Comparison of ENCODE assay signal across 18 cellular contexts in the genomic region with DNA sequence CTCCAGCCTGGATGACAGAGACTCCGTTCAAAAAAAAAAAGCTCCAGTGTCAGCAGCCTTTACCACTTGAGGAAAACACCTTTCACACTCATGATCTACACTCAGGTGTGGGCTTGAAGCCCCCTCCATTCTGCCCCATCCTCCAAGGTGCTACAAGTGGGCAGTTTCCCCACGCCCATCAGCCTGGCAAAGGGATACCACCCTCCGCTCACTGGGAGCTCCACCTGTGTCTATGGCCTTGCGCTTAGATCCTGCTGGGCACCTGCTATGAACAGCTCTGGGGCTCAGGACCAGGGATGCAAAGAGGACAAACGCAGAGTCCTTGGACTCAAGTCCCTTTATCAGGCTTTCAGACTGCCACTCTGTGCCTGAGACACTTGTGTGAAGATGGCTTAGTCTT.
DNase-seq lines count a peak whose midpoint lies in the region; ATAC-seq and TF ChIP-seq lines count a peak whose summit lies in the region.
"Had no signal": no experiment of that assay in that cellular context is flagged by ENCODE, and none has a peak within 500 bp of the region (broad histone marks: within the 10 kb centered on the region; RNA-seq: fewer than 3 reads in every experiment).

No MANE protein-coding gene starts in this region.

- no peaks in the 10 kb centered on the region for H3K27me3 ChIP-seq in right atrium auricular region
- H3K27me3 ChIP-seq in stomach, result no peaks in the 10 kb centered on the region
- H3K27me3 ChIP-seq: BLaER1 had no signal

- WGBS in stomach, 5 donors, result 94 to 98% (median 95%) methylated on average over 5 of the region's 5 CpGs

- H3K36me3 ChIP-seq in right atrium auricular region, result peaks cover under 1% of the 10 kb centered on the region
- peaks cover 0 to 12% (median 3%) of the 10 kb centered on the region in 4 donors for H3K36me3 ChIP-seq in stomach
- H3K36me3 ChIP-seq: BLaER1, HAP-1 had no signal

- POLR2A ChIA-PET in activated CD8-positive, alpha-beta T cell treated with anti-CD3 and anti-CD28 coated beads, Interleukin-2, amount 10 ng/mL, durations not matched to agents 7 days and 5 days (lab: Charles Lee), result no interaction called here
- POLR2A ChIA-PET in activated CD8-positive, alpha-beta T cell treated with anti-CD3 and anti-CD28 coated beads for 36 hours (lab: Charles Lee), result interaction anchor here (0.6 kb wide), 1 partner anchor 204 kb away, joined by 5 read pairs; no protein-coding TSS in a partner anchor

- CTCF ChIA-PET in activated CD8-positive, alpha-beta T cell treated with anti-CD3 and anti-CD28 coated beads, Interleukin-2, amount 10 ng/mL, durations not matched to agents 7 days and 5 days (lab: Charles Lee), result no interaction called here
- CTCF ChIA-PET in activated CD8-positive, alpha-beta T cell treated with anti-CD3 and anti-CD28 coated beads for 36 hours (lab: Charles Lee), result no interaction called here

- H3K4me3 ChIP-seq in right atrium auricular region (no peak overlapping the region), stomach (no peak overlapping the region)
- H3K4me3 ChIP-seq: BLaER1, HAP-1 had no signal

- peaks cover 29% of the 10 kb centered on the region for H3K4me1 Mint-ChIP-seq in activated CD8-positive, alpha-beta T cell treated with anti-CD3 and anti-CD28 coated beads, Interleukin-2, amount 10 ng/mL, durations not matched to agents 7 days and 5 days (ENCODE audit: low read depth)
- H3K4me1 Mint-ChIP-seq in activated CD8-positive, alpha-beta T cell treated with anti-CD3 and anti-CD28 coated beads for 36 hours (ENCODE audit: low read depth), result peaks cover 7% of the 10 kb centered on the region
- H3K4me1 Mint-ChIP-seq: B cell had no signal

- no peak for ATAC-seq in activated CD8-positive, alpha-beta T cell treated with anti-CD3 and anti-CD28 coated beads, Interleukin-2, amount 10 ng/mL, durations not matched to agents 7 days and 5 days
- ATAC-seq in activated CD8-positive, alpha-beta T cell treated with anti-CD3 and anti-CD28 coated beads for 36 hours, result no peak
- ATAC-seq in Right ventricle myocardium inferior, result no peak
- ATAC-seq: CD8-positive, alpha-beta T cell had no signal

- DNase-seq in activated CD8-positive, alpha-beta T cell treated with anti-CD3 and anti-CD28 coated beads, Interleukin-2, amount 10 ng/mL, durations not matched to agents 7 days and 5 days, result peak; percentile 9
- no peak for DNase-seq in activated CD8-positive, alpha-beta T cell treated with anti-CD3 and anti-CD28 coated beads for 36 hours
- DNase-seq in right atrium auricular region (ENCODE audit: low spot score) (peak; percentile 21), Right ventricle myocardium inferior (ENCODE audit: missing footprints) (no peak), stomach (peak; percentile 17), NK-92 (lab: John Stamatoyannopoulos, UW; ENCODE audit: unreplicated experiment) (no peak)
- DNase-seq: Caco-2; CD4-positive, CD25-positive, alpha-beta regulatory T cell; CD8-positive, alpha-beta T cell; DMS153; DND-41; GOT3; HFFc6 had no signal

- H3K4me1 ChIP-seq in right atrium auricular region, result no peaks in the 10 kb centered on the region
- H3K4me1 ChIP-seq in stomach, result no peaks in the 10 kb centered on the region
- H3K4me1 ChIP-seq: Caco-2, HAP-1 had no signal

- H3K27ac ChIP-seq in right atrium auricular region, result no peak overlapping the region
- no peak overlapping the region for H3K27ac ChIP-seq in stomach
- H3K27ac ChIP-seq: 22Rv1, BLaER1, C4-2B had no signal

- no peaks in the 10 kb centered on the region for H3K9me3 ChIP-seq in right atrium auricular region
- no peaks in the 10 kb centered on the region for H3K9me3 ChIP-seq in stomach
- H3K9me3 ChIP-seq: HAP-1 had no signal

- H3K9me3 Mint-ChIP-seq in activated CD8-positive, alpha-beta T cell treated with anti-CD3 and anti-CD28 coated beads, Interleukin-2, amount 10 ng/mL, durations not matched to agents 7 days and 5 days (ENCODE audit: insufficient read depth), result no peaks in the 10 kb centered on the region
- no peaks in the 10 kb centered on the region for H3K9me3 Mint-ChIP-seq in activated CD8-positive, alpha-beta T cell treated with anti-CD3 and anti-CD28 coated beads for 36 hours
- H3K9me3 Mint-ChIP-seq: CD8-positive, alpha-beta T cell had no signal

- intact Hi-C loops in activated CD8-positive, alpha-beta T cell treated with anti-CD3 and anti-CD28 coated beads for 36 hours (cut with micrococcal nuclease), result no loop called here
- intact Hi-C loops in Right ventricle myocardium inferior (cut with DNase I) (no loop called here), stomach (cut with DNase I; ENCODE audit: low total_unique reads) (no loop called here)

- no peak for TF ChIP-seq EP300 in stomach (IDR thresholded peaks at IDR 0.05)

- no peak for TF ChIP-seq POLR2A in stomach (IDR thresholded peaks at IDR 0.05)

- peaks cover 1% of the 10 kb centered on the region for H3K36me3 Mint-ChIP-seq in activated CD8-positive, alpha-beta T cell treated with anti-CD3 and anti-CD28 coated beads, Interleukin-2, amount 10 ng/mL, durations not matched to agents 7 days and 5 days (ENCODE audit: low read depth)
- H3K36me3 Mint-ChIP-seq in activated CD8-positive, alpha-beta T cell treated with anti-CD3 and anti-CD28 coated beads for 36 hours (ENCODE audit: low read depth), result no peaks in the 10 kb centered on the region
- H3K36me3 Mint-ChIP-seq: CD8-positive, alpha-beta T cell had no signal

- no peak overlapping the region for H3K27ac Mint-ChIP-seq in activated CD8-positive, alpha-beta T cell treated with anti-CD3 and anti-CD28 coated beads, Interleukin-2, amount 10 ng/mL, durations not matched to agents 7 days and 5 days
- no peak overlapping the region for H3K27ac Mint-ChIP-seq in activated CD8-positive, alpha-beta T cell treated with anti-CD3 and anti-CD28 coated beads for 36 hours
- H3K27ac Mint-ChIP-seq: B cell; CD4-positive, CD25-positive, alpha-beta regulatory T cell; CD8-positive, alpha-beta T cell; HFFc6 had no signal

- no peak for TF ChIP-seq CTCF in activated CD8-positive, alpha-beta T cell treated with anti-CD3 and anti-CD28 coated beads for 36 hours (IDR thresholded peaks at IDR 0.05)
- no peak for TF ChIP-seq CTCF in right atrium auricular region (IDR thresholded peaks at IDR 0.05)
- TF ChIP-seq CTCF in stomach (IDR thresholded peaks at IDR 0.05), result no peak

- H3K27me3 Mint-ChIP-seq in activated CD8-positive, alpha-beta T cell treated with anti-CD3 and anti-CD28 coated beads, Interleukin-2, amount 10 ng/mL, durations not matched to agents 7 days and 5 days (ENCODE audit: low read depth), result no peaks in the 10 kb centered on the region
- no peaks in the 10 kb centered on the region for H3K27me3 Mint-ChIP-seq in activated CD8-positive, alpha-beta T cell treated with anti-CD3 and anti-CD28 coated beads for 36 hours
- H3K27me3 Mint-ChIP-seq: B cell had no signal

- no peak overlapping the region for H3K4me3 Mint-ChIP-seq in activated CD8-positive, alpha-beta T cell treated with anti-CD3 and anti-CD28 coated beads, Interleukin-2, amount 10 ng/mL, durations not matched to agents 7 days and 5 days
- no peak overlapping the region for H3K4me3 Mint-ChIP-seq in activated CD8-positive, alpha-beta T cell treated with anti-CD3 and anti-CD28 coated beads for 36 hours
- H3K4me3 Mint-ChIP-seq: B cell; CD4-positive, CD25-positive, alpha-beta regulatory T cell; CD8-positive, alpha-beta T cell; HFFc6 had no signal

Comparison
In these comparisons a context has a peak if more than half of its experiments do, and no peak if none do; other contexts are left out.
1. DNase-seq: peak in activated CD8-positive, alpha-beta T cell treated with anti-CD3 and anti-CD28 coated beads, Interleukin-2, amount 10 ng/mL, durations not matched to agents 7 days and 5 days (single experiment), right atrium auricular region (single experiment) and stomach (single experiment); none in activated CD8-positive, alpha-beta T cell treated with anti-CD3 and anti-CD28 coated beads for 36 hours (single experiment), Right ventricle myocardium inferior (single experiment) and NK-92 (single experiment).